ENCODE assay signal across 8 cellular contexts in the genomic region with DNA sequence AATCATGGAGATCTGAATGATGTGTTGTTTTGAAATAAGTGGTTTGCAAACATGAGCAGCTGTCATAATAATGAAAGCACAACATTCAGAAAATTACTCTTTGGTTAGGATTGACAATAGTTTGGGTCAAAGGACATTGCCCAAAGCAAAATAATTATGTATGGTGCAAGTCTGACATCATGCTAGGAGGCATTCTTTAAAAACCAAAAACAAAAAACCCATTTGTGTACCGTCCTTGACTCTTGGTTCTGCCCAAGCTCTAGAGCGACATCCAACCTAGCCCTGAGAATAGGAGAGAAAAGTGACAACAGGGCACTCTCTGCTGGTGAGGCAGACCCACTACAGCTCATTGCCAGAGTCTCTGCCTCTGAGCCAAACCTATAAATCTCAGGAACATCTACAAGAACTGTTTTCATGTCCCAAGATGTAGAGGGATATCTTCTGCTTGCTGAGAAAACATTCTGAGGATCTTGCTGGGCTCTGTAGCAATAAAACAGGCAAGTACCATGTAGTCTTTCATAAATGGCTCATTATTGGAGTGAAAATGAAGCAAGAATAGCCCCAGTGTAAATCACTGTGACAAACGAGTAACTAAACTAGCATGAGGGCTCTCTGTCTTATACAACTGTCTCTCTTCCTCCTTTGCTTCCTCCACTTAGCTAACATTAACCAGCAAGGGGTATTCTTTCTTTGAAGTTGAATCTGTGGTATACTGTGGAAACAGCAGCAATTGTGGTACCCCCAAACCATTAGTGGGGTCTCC.
A peak's percentile ranks its signal among the peaks of the same experiment; 100 is the strongest.
DNase-seq lines count a peak whose midpoint lies in the region; ATAC-seq and TF ChIP-seq lines count a peak whose summit lies in the region.

No MANE protein-coding gene starts in this region.

- CTCF ChIA-PET in activated B cell treated with CpG ODN at 0.5 μM for 24 hours (lab: Charles Lee) = interaction anchor here (0.6 to 13.1 kb wide), 41 partner anchors 8 to 1454 kb away, joined by 3 to 298 read pairs (median 3); no protein-coding TSS in a partner anchor

- peak overlapping the region in 2 of 59 donors; percentile 12 to 53 for H3K27ac ChIP-seq in dorsolateral prefrontal cortex

- TF ChIP-seq CTCF in AG10803 (conservative IDR thresholded peaks at IDR 0.05; ENCODE audit: low read length) (peak; percentile 44), activated B cell treated with CpG ODN at 0.5 μM for 24 hours (IDR thresholded peaks at IDR 0.05) (peak; percentile 38), dorsolateral prefrontal cortex (IDR thresholded peaks at IDR 0.05 in 54 of 56, conservative IDR thresholded peaks at IDR 0.05 in 2 of 56; ENCODE audit: low read depth in 1 of 56, partially characterized antibody in 56 of 56) (peak; percentile 33 to 81 (median 65))

- H3K27me3 ChIP-seq in dorsolateral prefrontal cortex = no peaks in the 10 kb centered on the region

- H3K4me3 Mint-ChIP-seq in activated B cell treated with CpG ODN at 0.5 μM for 24 hours = peak overlapping the region; percentile 33

- H3K27ac Mint-ChIP-seq in activated B cell treated with CpG ODN at 0.5 μM for 24 hours = peak overlapping the region; percentile 94

- no peak overlapping the region for H3K4me3 ChIP-seq in AG10803 (ENCODE audit: low read length)
- peak overlapping the region in 1 of 59 donors; percentile 9 for H3K4me3 ChIP-seq in dorsolateral prefrontal cortex

- POLR2A ChIA-PET in activated B cell treated with CpG ODN at 0.5 μM for 24 hours (lab: Charles Lee) = interaction anchor here (0.7 to 4.4 kb wide), 15 partner anchors 74 to 509 kb away, joined by 3 to 45 read pairs (median 8); a partner anchor contains a TSS

- no peaks in the 10 kb centered on the region for H3K27me3 Mint-ChIP-seq in activated B cell treated with CpG ODN at 0.5 μM for 24 hours

- intact Hi-C loops in activated B cell treated with CpG ODN at 0.5 μM for 24 hours (cut with micrococcal nuclease) (loop anchor here (1.0 to 5.0 kb wide), 2 partner anchors 468 to 642 kb away; a partner anchor contains a TSS), dorsolateral prefrontal cortex (cut with DNase I) (loop anchor here in 1 of 2 donors (10.0 kb wide), 1 partner anchor 390 kb away; no protein-coding TSS in a partner anchor)

- no peaks in the 10 kb centered on the region for H3K9me3 Mint-ChIP-seq in activated B cell treated with CpG ODN at 0.5 μM for 24 hours

- ATAC-seq in GM18511 (IDR thresholded peaks at IDR 0.05; ENCODE audit: unreplicated experiment) (peak; percentile 43), HG02973 (IDR thresholded peaks at IDR 0.05; ENCODE audit: unreplicated experiment) (peak; percentile 41), activated B cell treated with CpG ODN at 0.5 μM for 24 hours (ENCODE audit: low read depth) (peak; percentile 67)

- no peaks in the 10 kb centered on the region for H3K36me3 Mint-ChIP-seq in activated B cell treated with CpG ODN at 0.5 μM for 24 hours (ENCODE audit: low read depth)

- H3K4me1 Mint-ChIP-seq in activated B cell treated with CpG ODN at 0.5 μM for 24 hours = peaks cover 50% of the 10 kb centered on the region

- DNase-seq in AG10803 (ENCODE audit: low read depth) = peak; percentile 16
- DNase-seq in NCI-H2107 (lab: John Stamatoyannopoulos, UW) = peak; percentile 43
- DNase-seq in activated B cell treated with CpG ODN at 0.5 μM for 24 hours = no peak
- peak in 3 of 10 donors; percentile 17 to 47 (median 42) for DNase-seq in dorsolateral prefrontal cortex
- DNase-seq in myocyte (ENCODE audit: low read depth) = peak; percentile 51
- DNase-seq in GM19238 (ENCODE audit: insufficient read length, low spot score) = no peak

Comparison
In these comparisons a context has a peak if more than half of its experiments do, and no peak if none do; other contexts are left out.
1. DNase-seq: peak in AG10803 (single experiment), NCI-H2107 (single experiment) and myocyte (single experiment); none in activated B cell treated with CpG ODN at 0.5 μM for 24 hours (single experiment) and GM19238 (single experiment).
2. Peak in every context shown above with its lines, with median percentiles within 50 percentile points of each other: CTCF ChIP-seq and ATAC-seq.